ENCODE assay signal across 8 cellular contexts in the genomic region with DNA sequence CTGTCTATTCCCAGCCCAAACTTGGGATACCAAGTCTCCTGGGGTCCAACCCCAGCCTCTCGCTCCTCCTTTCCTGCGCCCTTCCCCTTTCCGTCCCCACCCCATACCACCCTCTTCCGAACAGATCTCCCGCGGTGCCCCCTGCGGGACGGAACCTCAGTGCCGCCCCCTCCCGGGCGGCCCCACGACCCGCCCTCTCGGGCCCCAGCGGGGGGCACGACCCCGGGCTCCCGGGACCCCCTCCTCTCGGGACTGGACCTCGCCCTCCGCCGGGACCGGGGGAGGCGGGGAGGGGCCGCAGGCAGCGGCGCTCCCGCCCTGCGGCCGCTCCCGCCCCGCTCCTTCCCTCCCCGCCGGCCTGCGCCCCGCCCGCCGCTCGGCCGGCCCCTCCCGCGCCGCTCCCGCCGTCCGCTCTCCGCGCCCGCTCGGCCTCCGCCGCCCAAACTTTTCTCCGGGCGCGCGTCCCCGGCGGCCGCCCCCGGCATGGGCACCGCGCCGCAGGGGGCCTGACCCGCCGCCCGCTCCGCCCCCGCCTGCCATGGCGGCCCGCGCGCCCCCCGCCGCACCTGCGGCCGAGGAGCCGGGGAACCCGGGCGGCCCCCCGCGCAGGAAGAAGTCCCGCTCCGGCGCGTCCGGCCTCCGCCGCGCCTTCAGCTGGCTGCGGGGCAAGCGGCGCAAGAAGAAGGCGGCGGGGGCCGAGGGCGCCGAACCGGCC. TPM values are rescaled to one million over a fixed set of nuclear protein-coding genes. Genes with fewer than 3 reads are reported as not detected.
DNase-seq lines count a peak whose midpoint lies in the region; ATAC-seq and TF ChIP-seq lines count a peak whose summit lies in the region.

No MANE protein-coding gene starts in this region.

- H3K9me3 ChIP-seq in left lung (no peaks in the 10 kb centered on the region), tibial artery (no peaks in the 10 kb centered on the region)

- DNase-seq in EH (ENCODE audit: low read depth) (peak; percentile 36), KBM-7 (peak; percentile 41), caudate nucleus (lab: John Stamatoyannopoulos, UW) (peak in 1 of 61 donors; percentile 24), left lung (peak in 1 of 2 donors; percentile 83), tibial artery (no peak), mesenteric fat pad (ENCODE audit: low spot score) (no peak)

- intact Hi-C loops in left lung (cut with DNase I) (no loop called here), tibial artery (cut with DNase I; ENCODE audit: low total_unique reads) (no loop called here)

- no peaks in the 10 kb centered on the region for H3K36me3 ChIP-seq in left lung
- H3K36me3 ChIP-seq in tibial artery, result no peaks in the 10 kb centered on the region

- H3K4me3 ChIP-seq in left lung (peak overlapping the region; percentile 64 to 65), tibial artery (peak overlapping the region; percentile 63 to 79)

- peaks cover 10 to 23% of the 10 kb centered on the region in 2 donors for H3K4me1 ChIP-seq in left lung
- H3K4me1 ChIP-seq in tibial artery, result peaks cover 0 to 33% (median 19%) of the 10 kb centered on the region in 4 donors

- in situ Hi-C loops in KBM-7 (cut with MboI; ENCODE audit: low pct_unique_long_range_greater_than_20kb, low sequenced_read_pairs), result no loop called here

- peak; percentile 64 for ATAC-seq in left lung
- no peak for ATAC-seq in HG03439 (IDR thresholded peaks at IDR 0.05; ENCODE audit: unreplicated experiment)
- ATAC-seq in HG03521 (IDR thresholded peaks at IDR 0.05; ENCODE audit: unreplicated experiment), result no peak

- H3K27me3 ChIP-seq in left lung (peaks cover 0 to 30% of the 10 kb centered on the region in 2 donors), tibial artery (no peaks in the 10 kb centered on the region)

- TF ChIP-seq CTCF in left lung (IDR thresholded peaks at IDR 0.05) (no peak), tibial artery (IDR thresholded peaks at IDR 0.05) (peak in 1 of 2 experiments; percentile 30)

- H3K27ac ChIP-seq in caudate nucleus (ENCODE audit: low read depth, low read length) (peak overlapping the region; percentile 26), left lung (peak overlapping the region; percentile 81 to 83), tibial artery (peak overlapping the region; percentile 68 to 77)

RNA-seq across cellular contexts. Expression of a gene that starts 39.0 kb away (rescaled TPM):
- total RNA-seq in left lung, result 10 to 100 TPM; 11.9 to 19.9 TPM
- total RNA-seq in mesenteric fat pad, result 27.1 TPM

Comparison
In these comparisons a context has a peak if more than half of its experiments do, and no peak if none do; other contexts are left out.
1. DNase-seq: peak in EH (single experiment) and KBM-7 (single experiment); none in tibial artery (0 of 2) and mesenteric fat pad (single experiment).
2. H3K27ac ChIP-seq: peak in every context shown above with its lines; median percentile 82 in left lung; 72 in tibial artery; 26 in caudate nucleus.